In genomic region chr7:69586315-69586714, GRCh38 we compare ENCODE assay signal across 29 cellular contexts.
"Had no signal": no experiment of that assay in that cellular context is flagged by ENCODE, and none has a peak within 500 bp of the region (broad histone marks: within the 10 kb centered on the region; RNA-seq: fewer than 3 reads in every experiment).

No MANE protein-coding gene starts in this region.

- H3K27me3 Mint-ChIP-seq: stimulated activated memory B cell treated with anti-CD40 and anti-IgM and Interleukin-4, amounts not matched to agents 10 μg/mL and 1 μg/mL and 100 μg/mL, for 72 hours; stimulated activated naive B cell treated with anti-CD40 and anti-IgM and Interleukin-4, amounts not matched to agents 10 μg/mL and 1 μg/mL and 100 μg/mL, for 72 hours had no signal

- ATAC-seq: stimulated activated effector memory CD8-positive, alpha-beta T cell treated with anti-CD3 and anti-CD28 coated beads, Interleukin-12 subunit alpha, Interleukin-12 subunit beta, amount 100 ng/mL, for 72 hours; stimulated activated memory B cell treated with anti-CD40 and anti-IgM and Interleukin-4, amounts not matched to agents 10 μg/mL and 1 μg/mL and 100 μg/mL, for 72 hours; stimulated activated naive B cell treated with anti-CD40 and anti-IgM and Interleukin-4, amounts not matched to agents 10 μg/mL and 1 μg/mL and 100 μg/mL, for 72 hours; stimulated activated naive CD8-positive, alpha-beta T cell treated with anti-CD3 and anti-CD28 coated beads, Interleukin-15, amount 100 ng/mL, for 72 hours; stimulated activated naive CD8-positive, alpha-beta T cell treated with anti-CD3 and anti-CD28 coated beads, Interleukin-15, Interleukin-2, amounts not matched to agents 100 U/mL and 50 U/mL, for 24 hours; upper lobe of right lung had no signal

- H3K9me3 Mint-ChIP-seq: stimulated activated effector memory CD8-positive, alpha-beta T cell treated with anti-CD3 and anti-CD28 coated beads, Interleukin-12 subunit alpha, Interleukin-12 subunit beta, amount 100 ng/mL, for 72 hours; stimulated activated naive CD8-positive, alpha-beta T cell treated with anti-CD3 and anti-CD28 coated beads, Interleukin-15, Interleukin-2, amounts not matched to agents 100 ng/mL and 50 ng/mL, for 24 hours; type B pancreatic cell had no signal

- H3K9me3 ChIP-seq: suprapubic skin, testis, thoracic aorta, thyroid gland, transverse colon, upper lobe of left lung, upper lobe of right lung, uterus, vagina had no signal

- FAIRE-seq: urothelium cell line had no signal

- H3K27ac Mint-ChIP-seq: stimulated activated effector memory CD8-positive, alpha-beta T cell treated with anti-CD3 and anti-CD28 coated beads, Interleukin-12 subunit alpha, Interleukin-12 subunit beta, amount 100 ng/mL, for 72 hours; stimulated activated memory B cell treated with anti-CD40 and anti-IgM and Interleukin-4, amounts not matched to agents 10 μg/mL and 1 μg/mL and 100 μg/mL, for 72 hours; stimulated activated naive B cell treated with anti-CD40 and anti-IgM and Interleukin-4, amounts not matched to agents 10 μg/mL and 1 μg/mL and 100 μg/mL, for 72 hours; stimulated activated naive CD8-positive, alpha-beta T cell treated with anti-CD3 and anti-CD28 coated beads, Interleukin-15, amount 100 ng/mL, for 72 hours; stimulated activated naive CD8-positive, alpha-beta T cell treated with anti-CD3 and anti-CD28 coated beads, Interleukin-15, Interleukin-2, amounts not matched to agents 100 ng/mL and 50 ng/mL, for 24 hours; type B pancreatic cell had no signal

- H3K4me1 Mint-ChIP-seq: stimulated activated effector memory CD8-positive, alpha-beta T cell treated with anti-CD3 and anti-CD28 coated beads, Interleukin-12 subunit alpha, Interleukin-12 subunit beta, amount 100 ng/mL, for 72 hours; stimulated activated memory B cell treated with anti-CD40 and anti-IgM and Interleukin-4, amounts not matched to agents 10 μg/mL and 1 μg/mL and 100 μg/mL, for 72 hours; stimulated activated naive B cell treated with anti-CD40 and anti-IgM and Interleukin-4, amounts not matched to agents 10 μg/mL and 1 μg/mL and 100 μg/mL, for 72 hours; stimulated activated naive CD8-positive, alpha-beta T cell treated with anti-CD3 and anti-CD28 coated beads, Interleukin-15, amount 100 ng/mL, for 72 hours had no signal

- H3K4me3 Mint-ChIP-seq: stimulated activated effector memory CD8-positive, alpha-beta T cell treated with anti-CD3 and anti-CD28 coated beads, Interleukin-12 subunit alpha, Interleukin-12 subunit beta, amount 100 ng/mL, for 72 hours; stimulated activated memory B cell treated with anti-CD40 and anti-IgM and Interleukin-4, amounts not matched to agents 10 μg/mL and 1 μg/mL and 100 μg/mL, for 72 hours; stimulated activated naive B cell treated with anti-CD40 and anti-IgM and Interleukin-4, amounts not matched to agents 10 μg/mL and 1 μg/mL and 100 μg/mL, for 72 hours; stimulated activated naive CD8-positive, alpha-beta T cell treated with anti-CD3 and anti-CD28 coated beads, Interleukin-15, amount 100 ng/mL, for 72 hours; stimulated activated naive CD8-positive, alpha-beta T cell treated with anti-CD3 and anti-CD28 coated beads, Interleukin-15, Interleukin-2, amounts not matched to agents 100 ng/mL and 50 ng/mL, for 24 hours; type B pancreatic cell had no signal

- H3K27me3 ChIP-seq: stomach, suprapubic skin, testis, thyroid gland, tibial artery, tibial nerve, transverse colon, upper lobe of left lung, upper lobe of right lung, uterus, vagina had no signal

- H3K27ac ChIP-seq: stomach, suprapubic skin, testis, thoracic aorta, thyroid gland, tibial artery, tibial nerve, transverse colon, upper lobe of left lung, upper lobe of right lung, uterus, vagina had no signal

- H3K36me3 Mint-ChIP-seq: stimulated activated effector memory CD8-positive, alpha-beta T cell treated with anti-CD3 and anti-CD28 coated beads, Interleukin-12 subunit alpha, Interleukin-12 subunit beta, amount 100 ng/mL, for 72 hours; stimulated activated memory B cell treated with anti-CD40 and anti-IgM and Interleukin-4, amounts not matched to agents 10 μg/mL and 1 μg/mL and 100 μg/mL, for 72 hours; stimulated activated naive B cell treated with anti-CD40 and anti-IgM and Interleukin-4, amounts not matched to agents 10 μg/mL and 1 μg/mL and 100 μg/mL, for 72 hours; type B pancreatic cell had no signal

- H3K4me3 ChIP-seq: stomach, suprapubic skin, testis, thoracic aorta, thyroid gland, tibial artery, tibial nerve, transverse colon, upper lobe of left lung, upper lobe of right lung, uterus, vagina had no signal

- DNase-seq: stimulated activated CD4-positive, alpha-beta T cell treated with anti-CD3 and anti-CD28 coated beads, Interleukin-2, amount 100 ng/mL, for 48 hours; stimulated activated CD4-positive, alpha-beta T cell treated with anti-CD3 and anti-CD28 coated beads, Interleukin-4, amount 100 ng/mL, for 1 hour; stimulated activated CD4-positive, alpha-beta T cell treated with anti-CD3 and anti-CD28 coated beads, Interleukin-4, amount 100 ng/mL, for 24 hours; stimulated activated CD4-positive, alpha-beta T cell treated with anti-CD3 and anti-CD28 coated beads, Interleukin-4, amount 100 ng/mL, for 4 hours; stimulated activated CD8-positive, alpha-beta memory T cell treated with anti-CD3 and anti-CD28 coated beads, Interleukin-4, amount 100 ng/mL, for 48 hours; stimulated activated naive B cell treated with anti-CD40 and anti-IgM and Interleukin-4, amounts not matched to agents 10 μg/mL and 1 μg/mL and 100 μg/mL, for 72 hours; stimulated activated naive CD4-positive, alpha-beta T cell; stimulated activated naive CD4-positive, alpha-beta T cell treated with Interleukin-2 at 50 U/mL for 16 hours; stimulated activated naive CD8-positive, alpha-beta T cell treated with anti-CD3 and anti-CD28 coated beads, Interleukin-15, amount 100 ng/mL, for 72 hours; stimulated activated naive CD8-positive, alpha-beta T cell treated with anti-CD3 and anti-CD28 coated beads, Interleukin-15, Interleukin-2, amounts not matched to agents 100 U/mL and 50 U/mL, for 24 hours; stomach; substantia nigra; testis; thyroid gland; tibial artery; transverse colon; trophoblast cell; upper lobe of left lung; upper lobe of right lung; uterus had no signal

- H3K36me3 ChIP-seq: stomach, suprapubic skin, thoracic aorta, thyroid gland, tibial artery, tibial nerve, transverse colon, upper lobe of left lung, upper lobe of right lung, uterus, vagina had no signal

- H3K4me1 ChIP-seq: stomach, suprapubic skin, testis, thyroid gland, tibial artery, transverse colon, upper lobe of left lung, upper lobe of right lung, uterus, vagina had no signal
